ENCODE assay signal across 1 cellular context in the genomic region with DNA sequence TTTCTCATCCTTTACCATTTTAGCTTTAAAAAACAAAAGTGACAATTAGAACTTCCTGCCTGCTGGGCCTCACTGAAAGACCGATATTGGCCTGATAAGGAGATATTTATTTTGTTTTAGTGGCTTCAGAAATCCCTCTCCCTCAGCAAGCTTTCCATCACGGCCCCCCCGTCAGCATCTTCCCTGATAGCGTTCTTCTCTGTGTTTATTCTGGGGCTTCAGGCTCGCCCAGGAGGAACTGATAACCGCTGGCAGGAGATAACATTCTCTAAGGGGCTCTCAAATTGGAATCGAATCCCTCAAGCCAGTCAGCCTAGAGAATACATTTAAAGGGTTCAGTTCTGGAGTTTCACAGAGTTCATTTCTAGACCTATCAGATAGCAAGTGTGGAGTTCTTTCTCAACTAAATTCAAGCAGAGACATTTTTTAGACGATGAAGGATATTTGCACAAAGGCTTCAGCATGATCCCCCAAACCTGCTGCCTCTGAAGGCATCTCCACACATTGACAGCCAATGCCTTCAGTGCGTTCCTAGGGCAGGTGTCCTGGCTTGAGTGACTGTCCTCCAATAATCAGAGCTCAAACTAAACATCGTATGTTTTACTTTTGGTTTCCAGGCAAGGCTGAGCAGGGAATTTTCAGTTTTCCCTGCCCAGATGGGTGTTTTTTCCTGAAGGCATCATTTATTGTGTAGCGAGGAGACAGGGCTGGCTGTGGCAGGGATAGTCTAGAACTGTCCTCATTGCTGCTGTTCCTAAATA.
TF ChIP-seq lines count a peak whose summit lies in the region.

No MANE protein-coding gene starts in this region.

TF ChIP-seq in K562, 482 proteins besides CTCF, POLR2A, EP300 and RAD21 (continued from another document and continues in another):
- TF ChIP-seq ZNF318 (IDR thresholded peaks at IDR 0.05; ENCODE audit: borderline replicate concordance in 1 of 2, low read depth in 1 of 2) (no peak), ETS2 (tag; IDR thresholded peaks at IDR 0.05; ENCODE audit: borderline replicate concordance, poor library complexity, severe bottlenecking) (no peak), SMARCA4 (IDR thresholded peaks at IDR 0.05) (peak; percentile 45; the same call in 1 of the 2 replicates), SLC30A9 (CRISPR knock-in tag; IDR thresholded peaks at IDR 0.05) (no peak), ATF1 (CRISPR knock-in tag; IDR thresholded peaks at IDR 0.05) (no peak), ATF1 (tag; IDR thresholded peaks at IDR 0.05) (no peak), KDM5B (IDR thresholded peaks at IDR 0.05; ENCODE audit: insufficient replicate concordance, low read depth, low read length) (no peak), SOX6 (IDR thresholded peaks at IDR 0.05) (peak; percentile 57; the same call in 1 of the 2 replicates), SMARCB1 (IDR thresholded peaks at IDR 0.05; ENCODE audit: insufficient read length, low read depth) (no peak), CBX8 (IDR thresholded peaks at IDR 0.05; ENCODE audit: borderline replicate concordance, extremely low read depth, low read depth, low read length, poor library complexity, severe bottlenecking) (no peak), NFATC3 (IDR thresholded peaks at IDR 0.05) (no peak), CBFA2T2 (conservative IDR thresholded peaks at IDR 0.05) (no peak), ZFP30 (CRISPR knock-in tag; IDR thresholded peaks at IDR 0.05; ENCODE audit: borderline replicate concordance) (no peak), ZNF586 (CRISPR knock-in tag; conservative IDR thresholded peaks at IDR 0.05) (no peak), EHMT2 (IDR thresholded peaks at IDR 0.05) (no peak), SMC3 (conservative IDR thresholded peaks at IDR 0.05; ENCODE audit: insufficient read depth, low read depth, low read length) (no peak), NFIC (IDR thresholded peaks at IDR 0.05) (no peak), DPF2 (IDR thresholded peaks at IDR 0.05) (peak; percentile 60), NKRF (IDR thresholded peaks at IDR 0.05; ENCODE audit: borderline replicate concordance) (no peak), HMG20B (CRISPR knock-in tag; IDR thresholded peaks at IDR 0.05) (no peak), SREBF2 (CRISPR knock-in tag; IDR thresholded peaks at IDR 0.05) (no peak), SIN3B (IDR thresholded peaks at IDR 0.05; ENCODE audit: low read depth) (no peak), HDAC8 (tag; IDR thresholded peaks at IDR 0.05) (no peak), ILK (tag; IDR thresholded peaks at IDR 0.05; ENCODE audit: borderline replicate concordance, low read depth) (no peak), FIP1L1 (IDR thresholded peaks at IDR 0.05; ENCODE audit: low read depth, low read length, poor library complexity, severe bottlenecking) (no peak), GABPB1 (CRISPR knock-in tag; IDR thresholded peaks at IDR 0.05) (no peak), ARID1B (IDR thresholded peaks at IDR 0.05) (peak; percentile 59)
- TF ChIP-seq, protein P1, sequence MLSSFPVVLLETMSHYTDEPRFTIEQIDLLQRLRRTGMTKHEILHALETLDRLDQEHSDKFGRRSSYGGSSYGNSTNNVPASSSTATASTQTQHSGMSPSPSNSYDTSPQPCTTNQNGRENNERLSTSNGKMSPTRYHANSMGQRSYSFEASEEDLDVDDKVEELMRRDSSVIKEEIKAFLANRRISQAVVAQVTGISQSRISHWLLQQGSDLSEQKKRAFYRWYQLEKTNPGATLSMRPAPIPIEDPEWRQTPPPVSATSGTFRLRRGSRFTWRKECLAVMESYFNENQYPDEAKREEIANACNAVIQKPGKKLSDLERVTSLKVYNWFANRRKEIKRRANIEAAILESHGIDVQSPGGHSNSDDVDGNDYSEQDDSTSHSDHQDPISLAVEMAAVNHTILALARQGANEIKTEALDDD (IDR thresholded peaks at IDR 0.05), result no peak
- TF ChIP-seq, protein P2, sequence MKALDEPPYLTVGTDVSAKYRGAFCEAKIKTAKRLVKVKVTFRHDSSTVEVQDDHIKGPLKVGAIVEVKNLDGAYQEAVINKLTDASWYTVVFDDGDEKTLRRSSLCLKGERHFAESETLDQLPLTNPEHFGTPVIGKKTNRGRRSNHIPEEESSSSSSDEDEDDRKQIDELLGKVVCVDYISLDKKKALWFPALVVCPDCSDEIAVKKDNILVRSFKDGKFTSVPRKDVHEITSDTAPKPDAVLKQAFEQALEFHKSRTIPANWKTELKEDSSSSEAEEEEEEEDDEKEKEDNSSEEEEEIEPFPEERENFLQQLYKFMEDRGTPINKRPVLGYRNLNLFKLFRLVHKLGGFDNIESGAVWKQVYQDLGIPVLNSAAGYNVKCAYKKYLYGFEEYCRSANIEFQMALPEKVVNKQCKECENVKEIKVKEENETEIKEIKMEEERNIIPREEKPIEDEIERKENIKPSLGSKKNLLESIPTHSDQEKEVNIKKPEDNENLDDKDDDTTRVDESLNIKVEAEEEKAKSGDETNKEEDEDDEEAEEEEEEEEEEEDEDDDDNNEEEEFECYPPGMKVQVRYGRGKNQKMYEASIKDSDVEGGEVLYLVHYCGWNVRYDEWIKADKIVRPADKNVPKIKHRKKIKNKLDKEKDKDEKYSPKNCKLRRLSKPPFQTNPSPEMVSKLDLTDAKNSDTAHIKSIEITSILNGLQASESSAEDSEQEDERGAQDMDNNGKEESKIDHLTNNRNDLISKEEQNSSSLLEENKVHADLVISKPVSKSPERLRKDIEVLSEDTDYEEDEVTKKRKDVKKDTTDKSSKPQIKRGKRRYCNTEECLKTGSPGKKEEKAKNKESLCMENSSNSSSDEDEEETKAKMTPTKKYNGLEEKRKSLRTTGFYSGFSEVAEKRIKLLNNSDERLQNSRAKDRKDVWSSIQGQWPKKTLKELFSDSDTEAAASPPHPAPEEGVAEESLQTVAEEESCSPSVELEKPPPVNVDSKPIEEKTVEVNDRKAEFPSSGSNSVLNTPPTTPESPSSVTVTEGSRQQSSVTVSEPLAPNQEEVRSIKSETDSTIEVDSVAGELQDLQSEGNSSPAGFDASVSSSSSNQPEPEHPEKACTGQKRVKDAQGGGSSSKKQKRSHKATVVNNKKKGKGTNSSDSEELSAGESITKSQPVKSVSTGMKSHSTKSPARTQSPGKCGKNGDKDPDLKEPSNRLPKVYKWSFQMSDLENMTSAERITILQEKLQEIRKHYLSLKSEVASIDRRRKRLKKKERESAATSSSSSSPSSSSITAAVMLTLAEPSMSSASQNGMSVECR (CRISPR knock-in tag; IDR thresholded peaks at IDR 0.05), result no peak
- TF ChIP-seq, protein P3, sequence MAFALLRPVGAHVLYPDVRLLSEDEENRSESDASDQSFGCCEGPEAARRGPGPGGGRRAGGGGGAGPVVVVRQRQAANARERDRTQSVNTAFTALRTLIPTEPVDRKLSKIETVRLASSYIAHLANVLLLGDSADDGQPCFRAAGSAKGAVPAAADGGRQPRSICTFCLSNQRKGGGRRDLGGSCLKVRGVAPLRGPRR (CRISPR knock-in tag; IDR thresholded peaks at IDR 0.05), result no peak
- TF ChIP-seq, protein P4, sequence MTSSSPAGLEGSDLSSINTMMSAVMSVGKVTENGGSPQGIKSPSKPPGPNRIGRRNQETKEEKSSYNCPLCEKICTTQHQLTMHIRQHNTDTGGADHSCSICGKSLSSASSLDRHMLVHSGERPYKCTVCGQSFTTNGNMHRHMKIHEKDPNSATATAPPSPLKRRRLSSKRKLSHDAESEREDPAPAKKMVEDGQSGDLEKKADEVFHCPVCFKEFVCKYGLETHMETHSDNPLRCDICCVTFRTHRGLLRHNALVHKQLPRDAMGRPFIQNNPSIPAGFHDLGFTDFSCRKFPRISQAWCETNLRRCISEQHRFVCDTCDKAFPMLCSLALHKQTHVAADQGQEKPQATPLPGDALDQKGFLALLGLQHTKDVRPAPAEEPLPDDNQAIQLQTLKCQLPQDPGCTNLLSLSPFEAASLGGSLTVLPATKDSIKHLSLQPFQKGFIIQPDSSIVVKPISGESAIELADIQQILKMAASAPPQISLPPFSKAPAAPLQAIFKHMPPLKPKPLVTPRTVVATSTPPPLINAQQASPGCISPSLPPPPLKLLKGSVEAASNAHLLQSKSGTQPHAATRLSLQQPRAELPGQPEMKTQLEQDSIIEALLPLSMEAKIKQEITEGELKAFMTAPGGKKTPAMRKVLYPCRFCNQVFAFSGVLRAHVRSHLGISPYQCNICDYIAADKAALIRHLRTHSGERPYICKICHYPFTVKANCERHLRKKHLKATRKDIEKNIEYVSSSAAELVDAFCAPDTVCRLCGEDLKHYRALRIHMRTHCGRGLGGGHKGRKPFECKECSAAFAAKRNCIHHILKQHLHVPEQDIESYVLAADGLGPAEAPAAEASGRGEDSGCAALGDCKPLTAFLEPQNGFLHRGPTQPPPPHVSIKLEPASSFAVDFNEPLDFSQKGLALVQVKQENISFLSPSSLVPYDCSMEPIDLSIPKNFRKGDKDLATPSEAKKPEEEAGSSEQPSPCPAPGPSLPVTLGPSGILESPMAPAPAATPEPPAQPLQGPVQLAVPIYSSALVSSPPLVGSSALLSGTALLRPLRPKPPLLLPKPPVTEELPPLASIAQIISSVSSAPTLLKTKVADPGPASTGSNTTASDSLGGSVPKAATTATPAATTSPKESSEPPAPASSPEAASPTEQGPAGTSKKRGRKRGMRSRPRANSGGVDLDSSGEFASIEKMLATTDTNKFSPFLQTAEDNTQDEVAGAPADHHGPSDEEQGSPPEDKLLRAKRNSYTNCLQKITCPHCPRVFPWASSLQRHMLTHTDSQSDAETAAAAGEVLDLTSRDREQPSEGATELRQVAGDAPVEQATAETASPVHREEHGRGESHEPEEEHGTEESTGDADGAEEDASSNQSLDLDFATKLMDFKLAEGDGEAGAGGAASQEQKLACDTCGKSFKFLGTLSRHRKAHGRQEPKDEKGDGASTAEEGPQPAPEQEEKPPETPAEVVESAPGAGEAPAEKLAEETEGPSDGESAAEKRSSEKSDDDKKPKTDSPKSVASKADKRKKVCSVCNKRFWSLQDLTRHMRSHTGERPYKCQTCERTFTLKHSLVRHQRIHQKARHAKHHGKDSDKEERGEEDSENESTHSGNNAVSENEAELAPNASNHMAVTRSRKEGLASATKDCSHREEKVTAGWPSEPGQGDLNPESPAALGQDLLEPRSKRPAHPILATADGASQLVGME (CRISPR knock-in tag; IDR thresholded peaks at IDR 0.05), result no peak
